In the genomic region with DNA sequence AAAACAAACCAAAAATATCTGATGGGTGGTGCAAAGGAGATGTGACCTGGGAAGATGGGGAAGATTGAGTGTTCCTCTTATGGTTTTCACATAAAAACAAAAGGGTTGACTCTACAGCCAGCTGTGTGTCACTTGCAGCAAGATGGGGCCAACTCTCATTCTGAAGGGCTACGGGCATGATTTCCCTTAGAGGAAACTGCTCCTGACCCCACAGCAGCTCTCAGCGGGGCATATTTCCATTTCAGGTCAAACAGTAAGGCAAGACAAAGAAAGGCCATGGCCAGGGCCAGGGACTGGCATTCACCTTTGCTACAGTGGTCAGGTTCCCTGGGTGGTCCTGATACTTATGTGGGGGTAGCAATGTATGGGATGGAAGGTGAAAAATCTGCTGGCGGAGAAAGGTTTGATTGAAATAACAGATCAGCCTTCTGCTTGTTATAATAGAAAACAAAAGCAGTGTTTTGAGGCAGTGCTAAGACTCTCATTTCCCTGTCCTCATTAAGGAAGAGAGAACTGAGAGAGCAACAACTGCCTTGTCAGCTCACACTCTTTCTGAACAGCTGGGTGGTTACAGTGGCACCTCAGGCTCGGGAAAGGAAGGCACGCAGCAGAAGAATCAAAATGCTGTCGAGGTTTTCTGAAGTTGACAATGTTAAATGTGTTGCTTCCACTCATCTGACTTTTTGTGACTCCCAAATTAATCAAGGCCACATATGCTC, we compare ENCODE assay signal across 11 cellular contexts.
A peak's percentile ranks its signal among the peaks of the same experiment; 100 is the strongest.
DNase-seq lines count a peak whose midpoint lies in the region; ATAC-seq and TF ChIP-seq lines count a peak whose summit lies in the region.
"Had no signal": no experiment of that assay in that cellular context is flagged by ENCODE, and none has a peak within 500 bp of the region (broad histone marks: within the 10 kb centered on the region; RNA-seq: fewer than 3 reads in every experiment).

No MANE protein-coding gene starts in this region.

- in situ Hi-C loops in transverse colon (cut with MboI; ENCODE audit: low pct_ligation_motif_present in 1 of 4, low pct_unique_long_range_greater_than_20kb in 1 of 4, low sequenced_read_pairs in 3 of 4), result no loop called here

- peaks cover 10% of the 10 kb centered on the region for H3K4me1 Mint-ChIP-seq in HFFc6 (ENCODE audit: low read depth)

- H3K4me3 Mint-ChIP-seq in HFFc6, result no peak overlapping the region

- H3K36me3 ChIP-seq in OCI-LY3 (replicated peaks; ENCODE audit: low read depth, low read length) (no peaks in the 10 kb centered on the region), transverse colon (no peaks in the 10 kb centered on the region)

- no peak overlapping the region for H3K27ac ChIP-seq in OCI-LY3 (ENCODE audit: low read length)
- peak overlapping the region; percentile 12 to 27 (median 21) for H3K27ac ChIP-seq in transverse colon

- WGBS in transverse colon (ENCODE audit: low coverage in 1 of 2), 2 donors, result 73 to 81% methylated on average over 3 to 6 of the region's 6 CpGs

- no peaks in the 10 kb centered on the region for H3K79me2 ChIP-seq in OCI-LY3 (ENCODE audit: low read length)

- peak; percentile 86 for ATAC-seq in HG02970 (IDR thresholded peaks at IDR 0.05; ENCODE audit: low FRiP score, unreplicated experiment)
- ATAC-seq: stimulated activated naive CD8-positive, alpha-beta T cell treated with anti-CD3 and anti-CD28 coated beads, Interleukin-15, Interleukin-2, amounts not matched to agents 100 U/mL and 50 U/mL, for 24 hours had no signal

- peaks cover 3% of the 10 kb centered on the region for H3K27me3 Mint-ChIP-seq in HFFc6 (ENCODE audit: insufficient read depth)

- H3K27me3 ChIP-seq in OCI-LY3 (ENCODE audit: low read depth, low read length) (peaks cover 50% of the 10 kb centered on the region), transverse colon (no peaks in the 10 kb centered on the region)

- H3K4me2 ChIP-seq in OCI-LY3 (ENCODE audit: low read length), result peak overlapping the region; percentile 62

- intact Hi-C loops in transverse colon (cut with DNase I; ENCODE audit: low total_unique reads), result no loop called here

- H3K4me3 ChIP-seq in OCI-LY3 (ENCODE audit: low read length) (peak overlapping the region; percentile 26), transverse colon (no peak overlapping the region)

- peaks cover 15% of the 10 kb centered on the region for H3K4me1 ChIP-seq in OCI-LY3 (ENCODE audit: low read length)
- H3K4me1 ChIP-seq in transverse colon, result peaks cover 0 to 22% (median 10%) of the 10 kb centered on the region in 4 donors

- no peaks in the 10 kb centered on the region for H4K20me1 ChIP-seq in OCI-LY3 (ENCODE audit: insufficient read depth, low read length)

- H3K9me3 ChIP-seq in OCI-LY3 (ENCODE audit: insufficient read depth, low read length) (no peaks in the 10 kb centered on the region), transverse colon (no peaks in the 10 kb centered on the region)

- TF ChIP-seq EP300 in transverse colon (IDR thresholded peaks at IDR 0.05; ENCODE audit: low read depth), result no peak

- H3K27ac Mint-ChIP-seq in HFFc6, result no peak overlapping the region

- H3K9me3 Mint-ChIP-seq in HFFc6, result no peaks in the 10 kb centered on the region

- peak; percentile 37 for DNase-seq in SIG-M5 treated with dmso at 0.1 percent for 504 hours (lab: John Stamatoyannopoulos, UW; ENCODE audit: unreplicated experiment)
- DNase-seq in SIG-M5 (lab: John Stamatoyannopoulos, UW), result no peak
- DNase-seq in transverse colon, result no peak
- DNase-seq in ureter (ENCODE audit: low spot score), result no peak
- no peak for DNase-seq in HFFc6
- no peak for DNase-seq in NCI-H2107 (lab: John Stamatoyannopoulos, UW)
- DNase-seq: 8988T; activated naive CD4-positive, alpha-beta T cell; stimulated activated naive CD8-positive, alpha-beta T cell treated with anti-CD3 and anti-CD28 coated beads, Interleukin-15, Interleukin-2, amounts not matched to agents 100 U/mL and 50 U/mL, for 24 hours had no signal

- no peak overlapping the region for H2AFZ ChIP-seq in OCI-LY3 (ENCODE audit: low read depth, low read length)

- no peak for TF ChIP-seq POLR2A in transverse colon (IDR thresholded peaks at IDR 0.05)

- H3K36me3 Mint-ChIP-seq in HFFc6 (ENCODE audit: low read depth), result no peaks in the 10 kb centered on the region

- no peak overlapping the region for H3K9ac ChIP-seq in OCI-LY3 (ENCODE audit: low read length)

- TF ChIP-seq CTCF in OCI-LY3 (IDR thresholded peaks at IDR 0.05; ENCODE audit: low read depth, low read length) (no peak), transverse colon (IDR thresholded peaks at IDR 0.05) (no peak), HFFc6 (IDR thresholded peaks at IDR 0.05) (no peak)
